ENCODE assay signal across 8 cellular contexts in the genomic region with DNA sequence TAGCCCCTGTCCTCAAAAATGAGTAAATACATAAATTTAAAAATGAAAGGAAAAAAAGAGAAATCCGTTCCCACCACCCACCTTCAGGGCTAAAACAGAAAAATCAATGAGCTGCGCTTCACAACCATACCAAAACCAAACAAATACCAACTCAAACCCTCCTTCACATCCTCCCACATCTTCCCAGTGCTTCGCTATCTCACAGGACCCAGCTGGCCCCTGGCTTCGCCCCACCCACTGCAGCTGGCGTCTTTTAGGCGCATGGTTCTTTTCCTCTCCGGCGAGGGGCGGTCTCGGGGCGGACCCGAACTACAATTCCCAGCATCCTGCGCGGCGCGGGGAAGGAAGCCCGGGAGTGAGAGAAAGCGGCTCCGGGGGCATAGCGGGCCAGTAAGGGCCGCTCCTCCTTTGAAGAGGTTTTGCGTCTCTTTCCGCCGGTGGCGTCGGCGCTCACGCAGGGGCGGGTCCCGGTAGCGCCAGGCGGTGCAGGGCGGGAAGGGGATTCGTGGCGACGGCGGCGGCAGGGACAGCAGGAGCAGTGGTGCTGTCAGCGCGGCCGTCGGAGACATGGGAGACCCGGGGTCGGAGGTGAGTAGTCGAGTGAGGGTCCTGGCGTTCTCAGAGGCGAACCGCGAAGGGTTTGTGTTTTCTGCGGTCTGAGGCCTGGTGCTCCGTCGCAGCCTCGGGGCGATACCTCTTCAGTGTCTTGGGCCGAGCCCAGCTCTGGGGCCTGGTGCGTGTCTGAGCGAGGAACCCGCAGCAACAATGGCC. TPM values are rescaled to one million over a fixed set of nuclear protein-coding genes. Genes with fewer than 3 reads are reported as not detected.
A peak's percentile ranks its signal among the peaks of the same experiment; 100 is the strongest.
DNase-seq lines count a peak whose midpoint lies in the region; ATAC-seq, FAIRE-seq and TF ChIP-seq lines count a peak whose summit lies in the region.

A gene with protein sequence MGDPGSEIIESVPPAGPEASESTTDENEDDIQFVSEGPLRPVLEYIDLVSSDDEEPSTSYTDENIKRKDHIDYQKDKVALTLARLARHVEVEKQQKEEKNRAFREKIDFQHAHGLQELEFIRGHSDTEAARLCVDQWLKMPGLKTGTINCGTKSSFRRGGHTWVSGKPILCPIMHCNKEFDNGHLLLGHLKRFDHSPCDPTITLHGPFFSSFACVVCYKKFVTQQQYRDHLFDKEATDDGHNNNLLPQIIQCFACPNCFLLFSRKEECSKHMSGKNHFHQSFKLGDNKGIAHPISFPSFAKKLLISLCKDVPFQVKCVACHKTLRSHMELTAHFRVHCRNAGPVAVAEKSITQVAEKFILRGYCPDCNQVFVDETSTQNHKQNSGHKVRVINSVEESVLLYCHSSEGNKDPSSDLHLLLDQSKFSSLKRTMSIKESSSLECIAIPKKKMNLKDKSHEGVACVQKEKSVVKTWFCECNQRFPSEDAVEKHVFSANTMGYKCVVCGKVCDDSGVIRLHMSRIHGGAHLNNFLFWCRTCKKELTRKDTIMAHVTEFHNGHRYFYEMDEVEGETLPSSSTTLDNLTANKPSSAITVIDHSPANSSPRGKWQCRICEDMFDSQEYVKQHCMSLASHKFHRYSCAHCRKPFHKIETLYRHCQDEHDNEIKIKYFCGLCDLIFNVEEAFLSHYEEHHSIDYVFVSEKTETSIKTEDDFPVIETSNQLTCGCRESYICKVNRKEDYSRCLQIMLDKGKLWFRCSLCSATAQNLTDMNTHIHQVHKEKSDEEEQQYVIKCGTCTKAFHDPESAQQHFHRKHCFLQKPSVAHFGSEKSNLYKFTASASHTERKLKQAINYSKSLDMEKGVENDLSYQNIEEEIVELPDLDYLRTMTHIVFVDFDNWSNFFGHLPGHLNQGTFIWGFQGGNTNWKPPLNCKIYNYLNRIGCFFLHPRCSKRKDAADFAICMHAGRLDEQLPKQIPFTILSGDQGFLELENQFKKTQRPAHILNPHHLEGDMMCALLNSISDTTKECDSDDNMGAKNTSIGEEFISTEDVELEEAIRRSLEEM (plus strand): TSS at position 502 of the 771 bp plus-strand sequence. CDS start 66 bp downstream, at position 568.

- H3K4me3 ChIP-seq in AG10803 (ENCODE audit: low read length) (peak within 1 kb of the TSS; percentile 67), keratinocyte (ENCODE audit: control insufficient read depth in 2 of 3, extremely low read depth in 1 of 3, insufficient read depth in 2 of 3, low read depth in 1 of 3, low read length in 3 of 3) (peak within 1 kb of the TSS; percentile 61 to 74 (median 66))

- H4K20me1 ChIP-seq in keratinocyte (ENCODE audit: control insufficient read depth, extremely low read depth, insufficient read depth, low read length): peaks cover 10% of the 10 kb centered on the region

- H3K79me2 ChIP-seq in keratinocyte (ENCODE audit: control insufficient read depth, insufficient read depth, low read length): peaks cover 36% of the 10 kb centered on the region

- peak within 1 kb of the TSS; percentile 68 for H3K27ac ChIP-seq in keratinocyte (ENCODE audit: control insufficient read depth, insufficient read depth, low read length)

- H3K9me3 ChIP-seq in keratinocyte (ENCODE audit: control insufficient read depth, low read depth, low read length): no peaks in the 10 kb centered on the region

- peaks cover 2 to 16% of the 10 kb centered on the region in 2 experiments for H3K36me3 ChIP-seq in keratinocyte (ENCODE audit: control insufficient read depth in 2 of 2, extremely low read depth in 1 of 2, insufficient read depth in 2 of 2, low read length in 2 of 2)

- ATAC-seq in GM19043 (IDR thresholded peaks at IDR 0.05; ENCODE audit: low read depth, unreplicated experiment) (peak; percentile 92), HG03378 (IDR thresholded peaks at IDR 0.05; ENCODE audit: unreplicated experiment) (peak; percentile 90)

- no peaks in the 10 kb centered on the region for H3K27me3 ChIP-seq in keratinocyte (ENCODE audit: control insufficient read depth, extremely low read depth, insufficient read depth, low read length)

- TF ChIP-seq CTCF in AG10803 (conservative IDR thresholded peaks at IDR 0.05; ENCODE audit: low read length) (no peak), keratinocyte (optimal IDR thresholded peaks at IDR 0.05 in 1 of 3, IDR thresholded peaks at IDR 0.05 in 1 of 3, conservative IDR thresholded peaks at IDR 0.05 in 1 of 3; ENCODE audit: extremely low read depth in 1 of 3, insufficient read depth in 2 of 3, low read length in 3 of 3) (no peak)

- dilution Hi-C loops in keratinocyte (cut with MboI; ENCODE audit: extremely low pct_ligation_motif_present, low sequenced_read_pairs): no loop called here

- peak within 1 kb of the TSS; percentile 84 for H2AFZ ChIP-seq in keratinocyte (ENCODE audit: control insufficient read depth, low read length)

- DNase-seq in AG10803 (ENCODE audit: low read depth): peak; percentile 96
- peak; percentile 95 for DNase-seq in NCI-H460 (ENCODE audit: extremely low read depth, low read depth)
- DNase-seq in activated CD4-positive, CD25-positive, alpha-beta regulatory T cell treated with anti-CD3 and anti-CD28 coated beads, Interleukin-2, amount 50 U/mL, for 72 hours: peak; percentile 95
- DNase-seq in cerebellum (ENCODE audit: low spot score): peak; percentile 96
- peak; percentile 42 for DNase-seq in keratinocyte (ENCODE audit: low read depth, low spot score)
- peak; percentile 91 to 95 for DNase-seq in stimulated activated CD4-positive, alpha-beta T cell treated with anti-CD3 and anti-CD28 coated beads, Interleukin-15, amount 100 ng/mL, for 1 hour (ENCODE audit: low read depth in 1 of 2, low spot score in 1 of 2)

- FAIRE-seq in keratinocyte (lab: Jason Lieb, UNC): no peak

- H3K9me1 ChIP-seq in keratinocyte (ENCODE audit: control insufficient read depth, extremely low read depth, insufficient read depth, low read length): no peaks in the 10 kb centered on the region

- peak within 1 kb of the TSS; percentile 84 for H3K4me2 ChIP-seq in keratinocyte (ENCODE audit: control insufficient read depth, extremely low read depth, insufficient read depth, low read depth, low read length)

- peaks cover 29% of the 10 kb centered on the region for H3K4me1 ChIP-seq in keratinocyte (ENCODE audit: control insufficient read depth, extremely low read depth, insufficient read depth, low read length)

- H3K9ac ChIP-seq in keratinocyte (ENCODE audit: control insufficient read depth, extremely low read depth, insufficient read depth, low read length): peak within 1 kb of the TSS; percentile 83

RNA-seq across cellular contexts. Expression of the gene that starts here (rescaled TPM):
- 33.0 and 40.0 TPM in 2 replicates for total RNA-seq in NCI-H460 (2014; rRNA removed; shearing (Covaris generic))
- 32.2 and 32.9 TPM in 2 replicates for polyA plus RNA-seq in NCI-H460 (2014; cell fraction: nucleus; rRNA removed)
- total RNA-seq in cerebellum: 130 TPM
- 22.1 to 32.1 TPM (median 26.1 TPM) in 3 replicates for polyA plus RNA-seq in keratinocyte
- polyA plus RNA-seq in keratinocyte (2011; ENCODE audit: low read depth): 42.4 TPM
- 7.9 and 16.7 TPM in 2 replicates for polyA plus RNA-seq in keratinocyte (2011; cell fraction: cytosol; rRNA removed)
- polyA plus RNA-seq in keratinocyte (2011; cell fraction: nucleus; rRNA removed): 38.7 and 51.7 TPM in 2 replicates
- polyA plus RNA-seq in keratinocyte (2012; ENCODE audit: low replicate concordance): 12.3 and 13.6 TPM in 2 replicates
- 21.9 to 92.5 TPM (median 66.7 TPM) in 3 replicates for polyA minus RNA-seq in keratinocyte
- 28.8 TPM for polyA minus RNA-seq in keratinocyte (2011; cell fraction: cytosol; rRNA and poly(A)+ RNA removed)
- polyA minus RNA-seq in keratinocyte (2011; cell fraction: nucleus; rRNA and poly(A)+ RNA removed): 93.3 and 176 TPM in 2 replicates

Comparison
In these comparisons a context has a peak if more than half of its experiments do, and no peak if none do; other contexts are left out.
1. Peak in every context shown above with its lines: DNase-seq, ATAC-seq, H3K4me3 ChIP-seq and H3K27ac ChIP-seq.
2. DNase-seq: peak in every context shown above with its lines; median percentile 96 in AG10803; 96 in cerebellum; 95 in NCI-H460; 95 in activated CD4-positive, CD25-positive, alpha-beta regulatory T cell treated with anti-CD3 and anti-CD28 coated beads, Interleukin-2, amount 50 U/mL, for 72 hours; 93 in stimulated activated CD4-positive, alpha-beta T cell treated with anti-CD3 and anti-CD28 coated beads, Interleukin-15, amount 100 ng/mL, for 1 hour; 42 in keratinocyte.